8 cellular contexts compared by ENCODE assay signal in the genomic region with DNA sequence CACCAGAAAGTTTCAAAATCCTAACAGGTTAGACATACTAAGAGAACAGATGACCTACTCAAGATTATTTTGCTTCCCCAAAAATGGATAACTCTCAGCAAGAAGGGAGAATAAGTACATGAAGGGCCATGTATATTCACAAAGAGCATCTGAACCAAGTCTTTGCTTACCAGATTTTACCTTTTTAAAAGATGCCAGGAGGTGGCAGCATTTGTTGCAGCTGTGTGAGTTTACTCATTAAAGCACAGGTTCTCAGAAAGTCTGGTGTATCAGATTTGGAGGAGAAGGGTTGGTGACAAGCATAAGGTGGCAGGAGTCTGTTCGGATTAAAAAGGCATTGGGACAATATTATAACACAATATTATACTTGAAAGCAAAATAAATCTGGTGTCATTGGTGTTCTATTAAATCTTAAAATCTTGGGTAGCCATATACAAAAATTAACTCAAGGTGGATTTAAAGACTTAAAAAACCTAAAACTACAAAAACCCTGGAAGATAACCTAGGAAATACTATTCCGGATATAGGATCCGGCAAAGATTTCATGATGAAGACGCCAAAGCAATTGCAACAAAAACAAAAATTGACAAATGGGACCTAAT. TPM values are rescaled to one million over a fixed set of nuclear protein-coding genes. Genes with fewer than 3 reads are reported as not detected.
DNase-seq lines count a peak whose midpoint lies in the region; ATAC-seq and TF ChIP-seq lines count a peak whose summit lies in the region.

No MANE protein-coding gene starts in this region.

- no peak overlapping the region for H3K27ac ChIP-seq in uterus

- DNase-seq in AG10803 (ENCODE audit: low read depth): peak; percentile 61
- DNase-seq in NCI-H446 treated with DMSO at 0.1 percent for 48 hours (lab: John Stamatoyannopoulos, UW): peak; percentile 49
- DNase-seq in activated CD4-positive, alpha-beta memory T cell treated with anti-CD3 and anti-CD28 coated beads for 36 hours: peak; percentile 61
- no peak for DNase-seq in epithelial cell of proximal tubule (ENCODE audit: low read depth)
- DNase-seq in uterus: peak in 1 of 2 donors; percentile 43

- TF ChIP-seq POLR2A in uterus (IDR thresholded peaks at IDR 0.05): no peak

- H3K9me3 ChIP-seq in uterus: no peaks in the 10 kb centered on the region

- no peaks in the 10 kb centered on the region for H3K36me3 ChIP-seq in uterus

- no peaks in the 10 kb centered on the region for H3K36me3 Mint-ChIP-seq in activated CD4-positive, alpha-beta memory T cell treated with anti-CD3 and anti-CD28 coated beads for 36 hours
- no peaks in the 10 kb centered on the region for H3K36me3 Mint-ChIP-seq in nephron (ENCODE audit: low read depth)

- peak; percentile 68 for TF ChIP-seq CTCF in AG10803 (conservative IDR thresholded peaks at IDR 0.05; ENCODE audit: low read length)
- peak; percentile 82 for TF ChIP-seq CTCF in epithelial cell of proximal tubule (conservative IDR thresholded peaks at IDR 0.05; ENCODE audit: low read depth, low read length)
- peak; percentile 56 to 65 (median 62) for TF ChIP-seq CTCF in nephron (IDR thresholded peaks at IDR 0.05; ENCODE audit: unreplicated experiment in 3 of 3)
- TF ChIP-seq CTCF in uterus (IDR thresholded peaks at IDR 0.05): peak; percentile 57 to 72 (median 62)

- H3K4me1 Mint-ChIP-seq in activated CD4-positive, alpha-beta memory T cell treated with anti-CD3 and anti-CD28 coated beads for 36 hours (ENCODE audit: low read depth): peaks cover 43% of the 10 kb centered on the region
- no peaks in the 10 kb centered on the region for H3K4me1 Mint-ChIP-seq in nephron

- ATAC-seq in GM18511 (IDR thresholded peaks at IDR 0.05; ENCODE audit: unreplicated experiment): peak; percentile 80
- peak; percentile 69 for ATAC-seq in HG03159 (IDR thresholded peaks at IDR 0.05; ENCODE audit: unreplicated experiment)

- H3K4me3 ChIP-seq in AG10803 (ENCODE audit: low read length) (no peak overlapping the region), epithelial cell of proximal tubule (ENCODE audit: low read depth, low read length) (no peak overlapping the region), uterus (no peak overlapping the region)

- H3K4me1 ChIP-seq in uterus: no peaks in the 10 kb centered on the region

- H3K27ac Mint-ChIP-seq in activated CD4-positive, alpha-beta memory T cell treated with anti-CD3 and anti-CD28 coated beads for 36 hours: peak overlapping the region; percentile 4
- H3K27ac Mint-ChIP-seq in nephron: no peak overlapping the region

- no peaks in the 10 kb centered on the region for H3K27me3 ChIP-seq in uterus

- intact Hi-C loops in activated CD4-positive, alpha-beta memory T cell treated with anti-CD3 and anti-CD28 coated beads for 36 hours (cut with micrococcal nuclease): loop anchor here (1.0 to 5.0 kb wide), 5 partner anchors 92 to 642 kb away; no protein-coding TSS in a partner anchor
- intact Hi-C loops in uterus (cut with DNase I; ENCODE audit: low total_unique reads): no loop called here

- H3K9me3 Mint-ChIP-seq in activated CD4-positive, alpha-beta memory T cell treated with anti-CD3 and anti-CD28 coated beads for 36 hours: no peaks in the 10 kb centered on the region
- no peaks in the 10 kb centered on the region for H3K9me3 Mint-ChIP-seq in nephron

- CTCF ChIA-PET in activated CD4-positive, alpha-beta memory T cell treated with anti-CD3 and anti-CD28 coated beads for 36 hours (lab: Charles Lee): interaction anchor here (0.8 to 2.8 kb wide), 5 partner anchors 51 to 559 kb away, joined by 3 to 15 read pairs (median 4); no protein-coding TSS in a partner anchor

- H3K27me3 Mint-ChIP-seq in activated CD4-positive, alpha-beta memory T cell treated with anti-CD3 and anti-CD28 coated beads for 36 hours: no peaks in the 10 kb centered on the region
- peaks cover 3% of the 10 kb centered on the region for H3K27me3 Mint-ChIP-seq in nephron (ENCODE audit: low read depth)

- no peak overlapping the region for H3K4me3 Mint-ChIP-seq in activated CD4-positive, alpha-beta memory T cell treated with anti-CD3 and anti-CD28 coated beads for 36 hours
- H3K4me3 Mint-ChIP-seq in nephron: no peak overlapping the region

- POLR2A ChIA-PET in activated CD4-positive, alpha-beta memory T cell treated with anti-CD3 and anti-CD28 coated beads for 36 hours (lab: Charles Lee): no interaction called here

RNA-seq across cellular contexts. Expression of gene NFKB1, which starts 51.3 kb away (rescaled TPM):
- 100 to 1,000 TPM; 122 to 133 TPM for total RNA-seq in activated CD4-positive, alpha-beta memory T cell treated with anti-CD3 and anti-CD28 coated beads for 36 hours
- total RNA-seq in epithelial cell of proximal tubule: 26.2 and 35.1 TPM in 2 replicates
- 10 to 100 TPM; 18.8 to 56.3 (median 30.8) TPM for total RNA-seq in uterus
